ENCODE assay signal across 12 cellular contexts in the genomic region with DNA sequence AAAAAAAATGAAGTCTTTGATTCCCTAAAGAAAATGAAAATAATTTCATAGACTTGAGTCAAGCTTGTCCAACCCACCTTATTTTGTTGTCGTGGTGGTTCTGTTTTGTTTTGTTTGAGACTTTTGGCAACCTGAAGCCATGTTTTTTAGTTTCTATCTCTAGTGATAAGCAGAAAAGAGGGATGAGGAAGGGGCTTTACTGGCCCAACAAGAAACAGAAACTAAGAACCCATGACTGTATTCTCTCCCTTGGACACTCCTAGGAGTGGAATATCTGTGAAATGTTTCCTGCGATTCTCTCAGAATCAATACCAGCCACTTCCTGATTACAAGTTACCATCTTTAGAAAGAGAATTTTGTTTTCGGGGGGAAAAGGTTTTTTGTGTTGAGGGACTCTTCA.
A peak's percentile ranks its signal among the peaks of the same experiment; 100 is the strongest.
DNase-seq lines count a peak whose midpoint lies in the region; ATAC-seq and TF ChIP-seq lines count a peak whose summit lies in the region.
"Had no signal": no experiment of that assay in that cellular context is flagged by ENCODE, and none has a peak within 500 bp of the region (broad histone marks: within the 10 kb centered on the region; RNA-seq: fewer than 3 reads in every experiment).

No MANE protein-coding gene starts in this region.

- H3K27ac ChIP-seq in left ventricle myocardium inferior (replicated peaks) (no peak overlapping the region), right lobe of liver (no peak overlapping the region)

- H3K27me3 Mint-ChIP-seq in stimulated activated naive CD8-positive, alpha-beta T cell treated with anti-CD3 and anti-CD28 coated beads, Interleukin-15, Interleukin-2, amounts not matched to agents 100 ng/mL and 50 ng/mL, for 24 hours: no peaks in the 10 kb centered on the region
- H3K27me3 Mint-ChIP-seq in T-helper 17 cell: no peaks in the 10 kb centered on the region
- no peaks in the 10 kb centered on the region for H3K27me3 Mint-ChIP-seq in effector memory CD8-positive, alpha-beta T cell

- H3K4me1 Mint-ChIP-seq in stimulated activated naive CD8-positive, alpha-beta T cell treated with anti-CD3 and anti-CD28 coated beads, Interleukin-15, Interleukin-2, amounts not matched to agents 100 ng/mL and 50 ng/mL, for 24 hours (ENCODE audit: low read depth): peaks cover 84% of the 10 kb centered on the region
- peaks cover 38% of the 10 kb centered on the region for H3K4me1 Mint-ChIP-seq in T-helper 17 cell
- peaks cover 8 to 11% of the 10 kb centered on the region in 2 donors for H3K4me1 Mint-ChIP-seq in effector memory CD8-positive, alpha-beta T cell (ENCODE audit: low read depth in 2 of 2)

- H3K4me3 ChIP-seq in left ventricle myocardium inferior (no peak overlapping the region), right lobe of liver (no peak overlapping the region)

- 77% methylated on average over 3 of the region's 3 CpGs for WGBS in right lobe of liver (ENCODE audit: insufficient coverage, low coverage, low lambda C conversion rate, missing lambda C conversion rate)

- no peaks in the 10 kb centered on the region for H3K36me3 ChIP-seq in left ventricle myocardium inferior
- no peaks in the 10 kb centered on the region for H3K36me3 ChIP-seq in right lobe of liver

- peaks cover 27% of the 10 kb centered on the region for H3K36me3 Mint-ChIP-seq in stimulated activated naive CD8-positive, alpha-beta T cell treated with anti-CD3 and anti-CD28 coated beads, Interleukin-15, Interleukin-2, amounts not matched to agents 100 ng/mL and 50 ng/mL, for 24 hours (ENCODE audit: low read depth)
- H3K36me3 Mint-ChIP-seq in T-helper 17 cell (ENCODE audit: low read depth): no peaks in the 10 kb centered on the region
- no peaks in the 10 kb centered on the region for H3K36me3 Mint-ChIP-seq in effector memory CD8-positive, alpha-beta T cell (ENCODE audit: insufficient read depth)

- H3K4me1 ChIP-seq in left ventricle myocardium inferior (peaks cover 11% of the 10 kb centered on the region), right lobe of liver (peaks cover 0 to 19% (median 8%) of the 10 kb centered on the region in 4 donors)

- ATAC-seq in stimulated activated naive CD8-positive, alpha-beta T cell treated with anti-CD3 and anti-CD28 coated beads, Interleukin-15, Interleukin-2, amounts not matched to agents 100 U/mL and 50 U/mL, for 24 hours: no peak
- ATAC-seq in T-helper 17 cell: no peak
- ATAC-seq in effector memory CD8-positive, alpha-beta T cell (replicated peaks): no peak
- no peak for ATAC-seq in right lobe of liver

- no peaks in the 10 kb centered on the region for H3K9me3 Mint-ChIP-seq in stimulated activated naive CD8-positive, alpha-beta T cell treated with anti-CD3 and anti-CD28 coated beads, Interleukin-15, Interleukin-2, amounts not matched to agents 100 ng/mL and 50 ng/mL, for 24 hours
- no peaks in the 10 kb centered on the region for H3K9me3 Mint-ChIP-seq in effector memory CD8-positive, alpha-beta T cell

- no peaks in the 10 kb centered on the region for H3K9me3 ChIP-seq in T-helper 17 cell (ENCODE audit: control insufficient read depth, low read length, poor library complexity, severe bottlenecking)
- H3K9me3 ChIP-seq in left ventricle myocardium inferior (replicated peaks): no peaks in the 10 kb centered on the region
- no peaks in the 10 kb centered on the region for H3K9me3 ChIP-seq in right lobe of liver

- TF ChIP-seq CTCF in left ventricle myocardium inferior (IDR thresholded peaks at IDR 0.05; ENCODE audit: borderline replicate concordance): no peak
- no peak for TF ChIP-seq CTCF in right lobe of liver (IDR thresholded peaks at IDR 0.05)

- TF ChIP-seq POLR2A in right lobe of liver (IDR thresholded peaks at IDR 0.05): no peak

- intact Hi-C loops in posterior vena cava (cut with DNase I): no loop called here
- intact Hi-C loops in left ventricle myocardium inferior (cut with micrococcal nuclease): no loop called here
- intact Hi-C loops in right lobe of liver (cut with DNase I): no loop called here

- peak overlapping the region; percentile 74 for H3K4me3 Mint-ChIP-seq in stimulated activated naive CD8-positive, alpha-beta T cell treated with anti-CD3 and anti-CD28 coated beads, Interleukin-15, Interleukin-2, amounts not matched to agents 100 ng/mL and 50 ng/mL, for 24 hours
- H3K4me3 Mint-ChIP-seq in T-helper 17 cell: peak overlapping the region; percentile 58
- peak overlapping the region; percentile 43 to 49 for H3K4me3 Mint-ChIP-seq in effector memory CD8-positive, alpha-beta T cell

- H3K27ac Mint-ChIP-seq in stimulated activated naive CD8-positive, alpha-beta T cell treated with anti-CD3 and anti-CD28 coated beads, Interleukin-15, Interleukin-2, amounts not matched to agents 100 ng/mL and 50 ng/mL, for 24 hours: peak overlapping the region; percentile 97
- peak overlapping the region; percentile 75 for H3K27ac Mint-ChIP-seq in T-helper 17 cell
- H3K27ac Mint-ChIP-seq in effector memory CD8-positive, alpha-beta T cell: peak overlapping the region in 1 of 2 donors; percentile 0

- no peaks in the 10 kb centered on the region for H3K27me3 ChIP-seq in left ventricle myocardium inferior (ENCODE audit: low read depth)
- H3K27me3 ChIP-seq in right lobe of liver: no peaks in the 10 kb centered on the region

- no peak for DNase-seq in stimulated activated naive CD8-positive, alpha-beta T cell treated with anti-CD3 and anti-CD28 coated beads, Interleukin-15, Interleukin-2, amounts not matched to agents 100 U/mL and 50 U/mL, for 24 hours
- DNase-seq in T-helper 17 cell: no peak
- no peak for DNase-seq in effector memory CD8-positive, alpha-beta T cell
- no peak for DNase-seq in mucosa of gallbladder (ENCODE audit: low spot score)
- DNase-seq in posterior vena cava (ENCODE audit: low spot score): no peak
- DNase-seq in left ventricle myocardium inferior: no peak
- DNase-seq in right lobe of liver: no peak
- DNase-seq: central memory CD4-positive, alpha-beta T cell; head of caudate nucleus; NCI-H1930; NCI-H524 had no signal
